1 cellular context compared by ENCODE assay signal in the genomic region with DNA sequence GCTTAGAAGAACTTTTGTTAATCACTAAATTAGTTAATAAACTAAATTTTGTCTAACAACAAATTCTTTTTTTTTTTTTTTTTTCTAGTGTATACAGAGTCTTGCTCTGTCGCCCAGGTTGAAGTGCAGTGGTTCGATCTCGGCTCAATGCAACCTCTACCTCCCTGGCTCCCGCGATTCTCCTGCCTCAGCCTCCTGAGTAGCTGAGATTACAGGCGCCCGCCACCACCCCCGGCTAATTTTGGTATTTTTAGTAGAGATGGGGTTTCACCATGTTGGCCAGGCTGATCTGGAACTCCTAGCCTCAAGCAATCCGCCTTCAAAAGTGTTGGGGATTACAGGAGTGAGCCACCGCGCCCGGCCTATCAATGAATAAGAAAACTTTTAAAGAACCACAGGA.
TF ChIP-seq lines count a peak whose summit lies in the region.

No MANE protein-coding gene starts in this region.

TF ChIP-seq in WTC11, 78 proteins besides CTCF, POLR2A, EP300 and RAD21 (continued from another document):
- TF ChIP-seq, protein P1, sequence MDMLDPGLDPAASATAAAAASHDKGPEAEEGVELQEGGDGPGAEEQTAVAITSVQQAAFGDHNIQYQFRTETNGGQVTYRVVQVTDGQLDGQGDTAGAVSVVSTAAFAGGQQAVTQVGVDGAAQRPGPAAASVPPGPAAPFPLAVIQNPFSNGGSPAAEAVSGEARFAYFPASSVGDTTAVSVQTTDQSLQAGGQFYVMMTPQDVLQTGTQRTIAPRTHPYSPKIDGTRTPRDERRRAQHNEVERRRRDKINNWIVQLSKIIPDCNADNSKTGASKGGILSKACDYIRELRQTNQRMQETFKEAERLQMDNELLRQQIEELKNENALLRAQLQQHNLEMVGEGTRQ (CRISPR knock-in tag; IDR thresholded peaks at IDR 0.05) = no peak
- TF ChIP-seq ZNF232 (CRISPR knock-in tag; IDR thresholded peaks at IDR 0.05) = no peak
- TF ChIP-seq, protein P2, sequence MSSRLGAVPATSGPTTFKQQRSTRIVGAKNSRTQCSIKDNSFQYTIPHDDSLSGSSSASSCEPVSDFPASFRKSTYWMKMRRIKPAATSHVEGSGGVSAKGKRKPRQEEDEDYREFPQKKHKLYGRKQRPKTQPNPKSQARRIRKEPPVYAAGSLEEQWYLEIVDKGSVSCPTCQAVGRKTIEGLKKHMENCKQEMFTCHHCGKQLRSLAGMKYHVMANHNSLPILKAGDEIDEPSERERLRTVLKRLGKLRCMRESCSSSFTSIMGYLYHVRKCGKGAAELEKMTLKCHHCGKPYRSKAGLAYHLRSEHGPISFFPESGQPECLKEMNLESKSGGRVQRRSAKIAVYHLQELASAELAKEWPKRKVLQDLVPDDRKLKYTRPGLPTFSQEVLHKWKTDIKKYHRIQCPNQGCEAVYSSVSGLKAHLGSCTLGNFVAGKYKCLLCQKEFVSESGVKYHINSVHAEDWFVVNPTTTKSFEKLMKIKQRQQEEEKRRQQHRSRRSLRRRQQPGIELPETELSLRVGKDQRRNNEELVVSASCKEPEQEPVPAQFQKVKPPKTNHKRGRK (CRISPR knock-in tag; IDR thresholded peaks at IDR 0.05; ENCODE audit: borderline replicate concordance) = no peak
- TF ChIP-seq, protein P3, sequence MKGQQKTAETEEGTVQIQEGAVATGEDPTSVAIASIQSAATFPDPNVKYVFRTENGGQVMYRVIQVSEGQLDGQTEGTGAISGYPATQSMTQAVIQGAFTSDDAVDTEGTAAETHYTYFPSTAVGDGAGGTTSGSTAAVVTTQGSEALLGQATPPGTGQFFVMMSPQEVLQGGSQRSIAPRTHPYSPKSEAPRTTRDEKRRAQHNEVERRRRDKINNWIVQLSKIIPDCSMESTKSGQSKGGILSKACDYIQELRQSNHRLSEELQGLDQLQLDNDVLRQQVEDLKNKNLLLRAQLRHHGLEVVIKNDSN (CRISPR knock-in tag; IDR thresholded peaks at IDR 0.05) = no peak
- TF ChIP-seq GTF2I (CRISPR knock-in tag; conservative IDR thresholded peaks at IDR 0.05) = no peak
- TF ChIP-seq, protein P4, sequence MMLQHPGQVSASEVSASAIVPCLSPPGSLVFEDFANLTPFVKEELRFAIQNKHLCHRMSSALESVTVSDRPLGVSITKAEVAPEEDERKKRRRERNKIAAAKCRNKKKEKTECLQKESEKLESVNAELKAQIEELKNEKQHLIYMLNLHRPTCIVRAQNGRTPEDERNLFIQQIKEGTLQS (CRISPR knock-in tag; conservative IDR thresholded peaks at IDR 0.05) = no peak
- TF ChIP-seq, protein P5, sequence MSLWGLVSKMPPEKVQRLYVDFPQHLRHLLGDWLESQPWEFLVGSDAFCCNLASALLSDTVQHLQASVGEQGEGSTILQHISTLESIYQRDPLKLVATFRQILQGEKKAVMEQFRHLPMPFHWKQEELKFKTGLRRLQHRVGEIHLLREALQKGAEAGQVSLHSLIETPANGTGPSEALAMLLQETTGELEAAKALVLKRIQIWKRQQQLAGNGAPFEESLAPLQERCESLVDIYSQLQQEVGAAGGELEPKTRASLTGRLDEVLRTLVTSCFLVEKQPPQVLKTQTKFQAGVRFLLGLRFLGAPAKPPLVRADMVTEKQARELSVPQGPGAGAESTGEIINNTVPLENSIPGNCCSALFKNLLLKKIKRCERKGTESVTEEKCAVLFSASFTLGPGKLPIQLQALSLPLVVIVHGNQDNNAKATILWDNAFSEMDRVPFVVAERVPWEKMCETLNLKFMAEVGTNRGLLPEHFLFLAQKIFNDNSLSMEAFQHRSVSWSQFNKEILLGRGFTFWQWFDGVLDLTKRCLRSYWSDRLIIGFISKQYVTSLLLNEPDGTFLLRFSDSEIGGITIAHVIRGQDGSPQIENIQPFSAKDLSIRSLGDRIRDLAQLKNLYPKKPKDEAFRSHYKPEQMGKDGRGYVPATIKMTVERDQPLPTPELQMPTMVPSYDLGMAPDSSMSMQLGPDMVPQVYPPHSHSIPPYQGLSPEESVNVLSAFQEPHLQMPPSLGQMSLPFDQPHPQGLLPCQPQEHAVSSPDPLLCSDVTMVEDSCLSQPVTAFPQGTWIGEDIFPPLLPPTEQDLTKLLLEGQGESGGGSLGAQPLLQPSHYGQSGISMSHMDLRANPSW (CRISPR knock-in tag; conservative IDR thresholded peaks at IDR 0.05; ENCODE audit: low read depth) = no peak
- TF ChIP-seq ZNF671 (CRISPR knock-in tag; IDR thresholded peaks at IDR 0.05) = no peak
- TF ChIP-seq, protein P6, sequence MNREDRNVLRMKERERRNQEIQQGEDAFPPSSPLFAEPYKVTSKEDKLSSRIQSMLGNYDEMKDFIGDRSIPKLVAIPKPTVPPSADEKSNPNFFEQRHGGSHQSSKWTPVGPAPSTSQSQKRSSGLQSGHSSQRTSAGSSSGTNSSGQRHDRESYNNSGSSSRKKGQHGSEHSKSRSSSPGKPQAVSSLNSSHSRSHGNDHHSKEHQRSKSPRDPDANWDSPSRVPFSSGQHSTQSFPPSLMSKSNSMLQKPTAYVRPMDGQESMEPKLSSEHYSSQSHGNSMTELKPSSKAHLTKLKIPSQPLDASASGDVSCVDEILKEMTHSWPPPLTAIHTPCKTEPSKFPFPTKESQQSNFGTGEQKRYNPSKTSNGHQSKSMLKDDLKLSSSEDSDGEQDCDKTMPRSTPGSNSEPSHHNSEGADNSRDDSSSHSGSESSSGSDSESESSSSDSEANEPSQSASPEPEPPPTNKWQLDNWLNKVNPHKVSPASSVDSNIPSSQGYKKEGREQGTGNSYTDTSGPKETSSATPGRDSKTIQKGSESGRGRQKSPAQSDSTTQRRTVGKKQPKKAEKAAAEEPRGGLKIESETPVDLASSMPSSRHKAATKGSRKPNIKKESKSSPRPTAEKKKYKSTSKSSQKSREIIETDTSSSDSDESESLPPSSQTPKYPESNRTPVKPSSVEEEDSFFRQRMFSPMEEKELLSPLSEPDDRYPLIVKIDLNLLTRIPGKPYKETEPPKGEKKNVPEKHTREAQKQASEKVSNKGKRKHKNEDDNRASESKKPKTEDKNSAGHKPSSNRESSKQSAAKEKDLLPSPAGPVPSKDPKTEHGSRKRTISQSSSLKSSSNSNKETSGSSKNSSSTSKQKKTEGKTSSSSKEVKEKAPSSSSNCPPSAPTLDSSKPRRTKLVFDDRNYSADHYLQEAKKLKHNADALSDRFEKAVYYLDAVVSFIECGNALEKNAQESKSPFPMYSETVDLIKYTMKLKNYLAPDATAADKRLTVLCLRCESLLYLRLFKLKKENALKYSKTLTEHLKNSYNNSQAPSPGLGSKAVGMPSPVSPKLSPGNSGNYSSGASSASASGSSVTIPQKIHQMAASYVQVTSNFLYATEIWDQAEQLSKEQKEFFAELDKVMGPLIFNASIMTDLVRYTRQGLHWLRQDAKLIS (CRISPR knock-in tag; IDR thresholded peaks at IDR 0.05; ENCODE audit: borderline replicate concordance) = no peak
- TF ChIP-seq EMX1 (CRISPR knock-in tag; IDR thresholded peaks at IDR 0.05) = no peak
- TF ChIP-seq, protein P7, sequence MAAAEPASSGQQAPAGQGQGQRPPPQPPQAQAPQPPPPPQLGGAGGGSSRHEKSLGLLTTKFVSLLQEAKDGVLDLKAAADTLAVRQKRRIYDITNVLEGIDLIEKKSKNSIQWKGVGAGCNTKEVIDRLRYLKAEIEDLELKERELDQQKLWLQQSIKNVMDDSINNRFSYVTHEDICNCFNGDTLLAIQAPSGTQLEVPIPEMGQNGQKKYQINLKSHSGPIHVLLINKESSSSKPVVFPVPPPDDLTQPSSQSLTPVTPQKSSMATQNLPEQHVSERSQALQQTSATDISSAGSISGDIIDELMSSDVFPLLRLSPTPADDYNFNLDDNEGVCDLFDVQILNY (CRISPR knock-in tag; IDR thresholded peaks at IDR 0.05) = no peak
- TF ChIP-seq TEAD1 (CRISPR knock-in tag; IDR thresholded peaks at IDR 0.05) = no peak
- TF ChIP-seq TP53 (CRISPR knock-in tag; IDR thresholded peaks at IDR 0.05) = no peak
- TF ChIP-seq ZNF416 (CRISPR knock-in tag; IDR thresholded peaks at IDR 0.05) = no peak
